ENCODE assay signal across 19 cellular contexts in the genomic region with DNA sequence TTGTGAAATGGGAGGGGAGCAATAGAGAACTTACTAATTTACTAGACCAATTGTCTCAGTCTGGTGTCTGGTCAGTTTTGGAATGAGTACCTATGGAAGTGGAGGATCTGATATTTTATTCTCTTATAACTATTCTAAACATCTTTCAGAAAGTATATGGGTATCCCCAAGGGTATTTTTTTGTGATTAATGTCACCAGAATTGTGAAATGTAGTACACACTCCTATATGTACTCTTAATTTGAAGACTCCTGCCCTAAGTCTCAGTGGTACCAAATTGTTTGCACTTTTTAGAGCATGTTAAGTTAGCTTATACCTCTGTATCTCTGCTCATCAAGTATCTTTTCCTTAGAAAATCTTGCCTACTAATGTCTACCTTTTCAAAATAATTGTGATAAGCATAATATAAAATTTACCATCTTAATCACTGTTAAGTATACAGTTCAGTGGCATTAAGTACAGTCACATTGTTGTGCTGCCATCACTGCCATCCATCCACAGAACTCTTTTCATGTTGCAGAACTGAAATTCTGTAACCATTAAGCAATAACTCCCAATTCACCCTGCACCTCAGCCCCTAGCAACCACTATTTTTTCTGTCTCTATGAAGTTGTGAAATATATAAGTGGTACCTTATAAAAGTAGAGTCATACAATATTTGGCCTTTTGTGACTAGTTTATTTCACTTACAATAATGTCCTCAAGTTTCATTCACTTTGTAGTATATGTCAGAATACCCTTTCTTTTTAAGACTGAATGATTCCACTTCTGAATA.
"Had no signal": no experiment of that assay in that cellular context is flagged by ENCODE, and none has a peak within 500 bp of the region (broad histone marks: within the 10 kb centered on the region; RNA-seq: fewer than 3 reads in every experiment).

No MANE protein-coding gene starts in this region.

- H3K4me3 ChIP-seq: coronary artery, esophagus muscularis mucosa, prostate gland, suprapubic skin had no signal

- DNase-seq: activated CD4-positive, alpha-beta memory T cell treated with anti-CD3 and anti-CD28 coated beads for 36 hours; activated CD4-positive, alpha-beta T cell treated with anti-CD3 and anti-CD28 coated beads for 1 hour; activated gamma-delta T cell; activated T-cell treated with anti-CD3 and anti-CD28 coated beads, Interleukin-2, amount 50 U/mL, for 48 hours; amniotic stem cell; foreskin keratinocyte; kidney glomerular epithelial cell; mesendoderm; right cardiac atrium; small intestine; stimulated activated CD4-positive, alpha-beta T cell treated with anti-CD3 and anti-CD28 coated beads, Interleukin-4, amount 100 ng/mL, for 24 hours; stimulated activated CD8-positive, alpha-beta memory T cell treated with anti-CD3 and anti-CD28 coated beads, Interleukin-4, amount 100 ng/mL, for 48 hours; stimulated activated naive CD4-positive, alpha-beta T cell treated with Interleukin-2 at 50 U/mL for 16 hours; T-helper 9 cell had no signal

- ATAC-seq: foreskin keratinocyte, right cardiac atrium had no signal

- H3K27ac ChIP-seq: coronary artery, esophagus muscularis mucosa, foreskin keratinocyte, prostate gland, suprapubic skin had no signal

- H3K9me3 ChIP-seq: esophagus muscularis mucosa, prostate gland, suprapubic skin had no signal

- H3K4me3 Mint-ChIP-seq: activated CD4-positive, alpha-beta memory T cell treated with anti-CD3 and anti-CD28 coated beads for 36 hours had no signal

- H3K36me3 ChIP-seq: prostate gland had no signal

- H3K4me1 ChIP-seq: foreskin keratinocyte, prostate gland, suprapubic skin had no signal

- H3K27me3 ChIP-seq: esophagus muscularis mucosa, foreskin keratinocyte, suprapubic skin had no signal

- H3K27ac Mint-ChIP-seq: activated CD4-positive, alpha-beta memory T cell treated with anti-CD3 and anti-CD28 coated beads for 36 hours; activated naive CD4-positive, alpha-beta T cell treated with anti-CD3 and anti-CD28 coated beads, Interleukin-2, amount 50 U/mL, for 72 hours had no signal
